Comparison of ENCODE assay signal across 9 cellular contexts in the genomic region with DNA sequence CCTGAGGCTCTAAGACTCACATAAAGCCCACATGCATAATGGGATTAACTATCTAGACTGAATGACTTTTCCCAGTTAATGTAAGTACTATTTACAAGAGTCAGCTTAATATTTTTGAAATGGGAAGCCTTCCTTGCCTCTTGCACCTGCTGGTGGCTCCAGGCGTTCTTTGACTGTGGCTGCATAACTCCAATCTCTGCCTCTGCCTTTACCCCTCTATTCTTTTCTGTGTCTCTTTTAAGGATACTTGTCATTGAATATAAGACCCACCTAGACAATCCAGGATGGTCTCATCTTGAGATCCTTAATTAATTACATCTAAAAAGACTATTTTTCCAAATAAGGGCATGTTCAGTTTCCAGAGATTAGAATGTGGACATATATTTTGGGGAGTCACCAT.
"Had no signal": no experiment of that assay in that cellular context is flagged by ENCODE, and none has a peak within 500 bp of the region (broad histone marks: within the 10 kb centered on the region; RNA-seq: fewer than 3 reads in every experiment).

No MANE protein-coding gene starts in this region.

- DNase-seq: IMR-90, KBM-7, KG1 had no signal

- H3K27ac ChIP-seq: HL-60, KMS-11 had no signal

- H3K4me3 ChIP-seq: K562 had no signal

- H3K4me2 ChIP-seq: KMS-11 had no signal

- H3K9ac ChIP-seq: KMS-11 had no signal

- FAIRE-seq: HepG2, HTR-8/SVneo had no signal

- H3K27ac Mint-ChIP-seq: IgD-negative memory B cell had no signal
